ENCODE assay signal across 7 cellular contexts in genomic region chr1:166875302-166875733, GRCh38. TPM values are rescaled to one million over a fixed set of nuclear protein-coding genes. Genes with fewer than 3 reads are reported as not detected.
DNase-seq lines count a peak whose midpoint lies in the region; ATAC-seq and TF ChIP-seq lines count a peak whose summit lies in the region.

No MANE protein-coding gene starts in this region.

- no peak for TF ChIP-seq CTCF in HFFc6 (IDR thresholded peaks at IDR 0.05)
- no peak for TF ChIP-seq CTCF in VCaP (conservative IDR thresholded peaks at IDR 0.05)
- TF ChIP-seq CTCF in smooth muscle cell (IDR thresholded peaks at IDR 0.05; ENCODE audit: borderline replicate concordance, insufficient read depth, poor library complexity, severe bottlenecking): no peak

- peaks cover 31% of the 10 kb centered on the region for H3K4me1 Mint-ChIP-seq in HFFc6 (ENCODE audit: low read depth)

- peak overlapping the region; percentile 86 for H2AFZ ChIP-seq in smooth muscle cell (ENCODE audit: low read depth)

- ATAC-seq in right cardiac atrium (no peak), HG02678 (IDR thresholded peaks at IDR 0.05; ENCODE audit: unreplicated experiment) (no peak), GM19351 (IDR thresholded peaks at IDR 0.05; ENCODE audit: unreplicated experiment) (no peak)

- H3K4me3 Mint-ChIP-seq in HFFc6: peak overlapping the region; percentile 94

- H3K9me3 ChIP-seq in right cardiac atrium (ENCODE audit: control insufficient read depth, low read length): no peaks in the 10 kb centered on the region
- no peaks in the 10 kb centered on the region for H3K9me3 ChIP-seq in smooth muscle cell (replicated peaks; ENCODE audit: low read depth)

- peaks cover 4% of the 10 kb centered on the region; the same call in 1 of the 2 replicates for H3K9me3 Mint-ChIP-seq in HFFc6

- DNase-seq in HFFc6 (no peak), right cardiac atrium (no peak), smooth muscle cell (lab: John Stamatoyannopoulos, UW; ENCODE audit: unreplicated experiment) (no peak), SHP77 (lab: John Stamatoyannopoulos, UW) (no peak)

- H3F3A ChIP-seq in smooth muscle cell (ENCODE audit: low read depth): no peaks in the 10 kb centered on the region

- no peaks in the 10 kb centered on the region; the same call in 1 of the 2 replicates for H3K27me3 Mint-ChIP-seq in HFFc6 (ENCODE audit: insufficient read depth)

- H4K20me1 ChIP-seq in smooth muscle cell (ENCODE audit: low read depth): peaks cover 32% of the 10 kb centered on the region

- no peaks in the 10 kb centered on the region for H3K36me3 ChIP-seq in smooth muscle cell (ENCODE audit: low read depth)

- peaks cover 2% of the 10 kb centered on the region for H3K4me1 ChIP-seq in right cardiac atrium (ENCODE audit: control insufficient read depth, insufficient read depth, low read length)
- H3K4me1 ChIP-seq in smooth muscle cell (ENCODE audit: low read depth): peaks cover 6% of the 10 kb centered on the region

- peak overlapping the region; percentile 92 for H3K27ac ChIP-seq in VCaP
- peak overlapping the region; percentile 89 for H3K27ac ChIP-seq in right cardiac atrium (ENCODE audit: low read length)
- H3K27ac ChIP-seq in smooth muscle cell (ENCODE audit: low read depth): no peak overlapping the region

- H3K9ac ChIP-seq in smooth muscle cell (ENCODE audit: low read depth): peak overlapping the region; percentile 69

- WGBS in right cardiac atrium: 42% methylated on average over 8 of the region's 8 CpGs
- 33% methylated on average over 8 of the region's 8 CpGs for WGBS in smooth muscle cell (ENCODE audit: low lambda C conversion rate)

- peaks cover 4% of the 10 kb centered on the region; the same call in 1 of the 2 replicates for H3K36me3 Mint-ChIP-seq in HFFc6 (ENCODE audit: low read depth)

- H3K79me2 ChIP-seq in smooth muscle cell (ENCODE audit: low read depth): peaks cover 39% of the 10 kb centered on the region

- H3K27me3 ChIP-seq in right cardiac atrium (ENCODE audit: control insufficient read depth, insufficient read depth) (no peaks in the 10 kb centered on the region), smooth muscle cell (ENCODE audit: low read depth) (no peaks in the 10 kb centered on the region)

- H3K4me2 ChIP-seq in smooth muscle cell: peak overlapping the region; percentile 88

- H3K27ac Mint-ChIP-seq in HFFc6: peak overlapping the region; percentile 72

- peak overlapping the region; percentile 88 for H3K4me3 ChIP-seq in right cardiac atrium (ENCODE audit: low read length)
- H3K4me3 ChIP-seq in smooth muscle cell: peak overlapping the region; percentile 78

- intact Hi-C loops in right cardiac atrium (cut with DNase I): no loop called here

RNA-seq across cellular contexts. Expression of gene TADA1, which starts 0.7 kb away (rescaled TPM):
- total RNA-seq in HFFc6 (2021; fragmentation: NEBNext Ultra II Directional; extraction: Animal tissue kit (Norgen Biotek cat#: 25700)): 1 to 10 TPM; 6.5 to 8.1 (median 7.0) TPM
- total RNA-seq in right cardiac atrium (10 to 100 TPM in 3 of 4 donors, 1 to 10 TPM in 1; 9.9 to 10.7 (median 10.4) TPM), smooth muscle cell (16.3 and 20.8 TPM in 2 replicates)
- polyA plus RNA-seq in right cardiac atrium (8.1 TPM), smooth muscle cell (9.1 and 12.2 TPM in 2 replicates)

RNA-seq across cellular contexts. Expression of gene POGK, which starts 36.0 kb away (rescaled TPM):
- total RNA-seq in HFFc6 (2021; fragmentation: NEBNext Ultra II Directional; extraction: Animal tissue kit (Norgen Biotek cat#: 25700)): 10 to 100 TPM; 27.6 to 36.3 (median 29.4) TPM
- 10 to 100 TPM; 17.6 to 23.1 (median 20.3) TPM for total RNA-seq in right cardiac atrium
- polyA plus RNA-seq in right cardiac atrium: 8.6 TPM
- 21.2 and 23.4 TPM in 2 replicates for total RNA-seq in smooth muscle cell
- 9.7 and 15.0 TPM in 2 replicates for polyA plus RNA-seq in smooth muscle cell
